20 cellular contexts compared by ENCODE assay signal in the genomic region with DNA sequence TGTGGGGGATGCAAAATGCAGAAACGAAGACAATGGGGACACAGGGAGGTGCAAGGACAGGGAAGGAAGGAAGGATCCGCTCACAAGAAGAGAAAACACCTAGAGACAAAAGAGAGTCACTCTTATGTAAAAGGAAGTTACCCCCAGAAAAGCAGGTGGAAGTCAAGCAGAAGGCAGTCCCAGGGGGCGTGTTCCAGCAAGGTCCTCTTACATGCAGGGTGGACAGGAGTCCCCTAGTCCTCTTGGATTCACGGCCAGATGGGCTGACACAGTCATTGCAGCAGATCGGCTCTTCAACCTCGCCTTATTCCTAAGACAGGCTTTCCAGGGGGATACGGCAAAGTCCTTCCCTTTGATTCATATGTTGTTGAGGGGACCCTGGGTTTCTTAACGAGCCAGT.
A peak's percentile ranks its signal among the peaks of the same experiment; 100 is the strongest.
DNase-seq lines count a peak whose midpoint lies in the region; ATAC-seq and TF ChIP-seq lines count a peak whose summit lies in the region.
"Had no signal": no experiment of that assay in that cellular context is flagged by ENCODE, and none has a peak within 500 bp of the region (broad histone marks: within the 10 kb centered on the region; RNA-seq: fewer than 3 reads in every experiment).

No MANE protein-coding gene starts in this region.

- intact Hi-C loops in mucosa of descending colon (cut with DNase I, micrococcal nuclease) (no loop called here), posterior vena cava (cut with DNase I) (no loop called here)

- H3K4me3 ChIP-seq in BLaER1, result no peak overlapping the region
- no peak overlapping the region for H3K4me3 ChIP-seq in mucosa of descending colon
- H3K4me3 ChIP-seq: tibial nerve had no signal

- no peaks in the 10 kb centered on the region for H3K36me3 Mint-ChIP-seq in brain

- H3K9me3 Mint-ChIP-seq in brain, result peaks cover 0 to 2% (median 0%) of the 10 kb centered on the region in 5 experiments
- H3K9me3 Mint-ChIP-seq: activated CD4-positive, alpha-beta memory T cell treated with anti-CD3 and anti-CD28 coated beads, Interleukin-2, amount 10 ng/mL, durations not matched to agents 7 days and 5 days; activated T-helper 17 cell treated with anti-CD3 and anti-CD28 coated beads, Interleukin-2, amount 50 U/mL, for 72 hours had no signal

- H3K4me1 Mint-ChIP-seq in brain, result peaks cover 72% of the 10 kb centered on the region

- ATAC-seq in mucosa of descending colon (peak; percentile 16), GM21786 (IDR thresholded peaks at IDR 0.05; ENCODE audit: unreplicated experiment) (no peak)
- ATAC-seq: activated T-helper 17 cell treated with anti-CD3 and anti-CD28 coated beads, Interleukin-2, amount 50 U/mL, for 72 hours had no signal

- DNase-seq in DMS53 treated with DMSO at 0.1 percent for 48 hours (lab: John Stamatoyannopoulos, UW; ENCODE audit: unreplicated experiment), result peak; percentile 25
- no peak for DNase-seq in mucosa of descending colon
- no peak for DNase-seq in NCI-H748 (lab: John Stamatoyannopoulos, UW; ENCODE audit: unreplicated experiment)
- DNase-seq in D341Med (ENCODE audit: low spot score), result no peak
- DNase-seq in posterior vena cava (ENCODE audit: low spot score), result no peak
- DNase-seq: activated CD4-positive, alpha-beta memory T cell treated with anti-CD3 and anti-CD28 coated beads, Interleukin-2, amount 10 ng/mL, durations not matched to agents 7 days and 5 days; cerebellar nuclear complex; DMS153; IMR-90; mesendoderm; NCI-H1092 treated with DMSO at 0.1 percent for 48 hours; NCI-H2171 treated with DMSO at 0.1 percent for 48 hours; NCI-H82; stimulated activated CD4-positive, alpha-beta T cell treated with anti-CD3 and anti-CD28 coated beads, Interleukin-2, amount 100 ng/mL, for 48 hours had no signal

- H3K36me3 ChIP-seq in BLaER1 (no peaks in the 10 kb centered on the region), mucosa of descending colon (ENCODE audit: low read depth) (no peaks in the 10 kb centered on the region)
- H3K36me3 ChIP-seq: tibial nerve had no signal

- no peak overlapping the region for H3K9ac ChIP-seq in BLaER1

- no peaks in the 10 kb centered on the region for H3K27me3 ChIP-seq in BLaER1
- H3K27me3 ChIP-seq: tibial nerve had no signal

- peak overlapping the region; percentile 59 to 80 (median 75) for H3K27ac Mint-ChIP-seq in brain
- H3K27ac Mint-ChIP-seq: activated CD4-positive, alpha-beta memory T cell treated with anti-CD3 and anti-CD28 coated beads, Interleukin-2, amount 10 ng/mL, durations not matched to agents 7 days and 5 days; activated T-helper 17 cell treated with anti-CD3 and anti-CD28 coated beads, Interleukin-2, amount 50 U/mL, for 72 hours; B cell had no signal

- H3K4me1 ChIP-seq in BLaER1, result peaks cover 14% of the 10 kb centered on the region
- H3K4me1 ChIP-seq in mucosa of descending colon (ENCODE audit: low read depth), result peaks cover 10% of the 10 kb centered on the region

- no peaks in the 10 kb centered on the region for H3K27me3 Mint-ChIP-seq in brain

- no peaks in the 10 kb centered on the region for H4K20me1 ChIP-seq in BLaER1

- H3K9me3 ChIP-seq in BLaER1, result peaks cover 10% of the 10 kb centered on the region
- H3K9me3 ChIP-seq in mucosa of descending colon, result no peaks in the 10 kb centered on the region
- H3K9me3 ChIP-seq: tibial nerve had no signal

- TF ChIP-seq CTCF in brain (conservative IDR thresholded peaks at IDR 0.05) (no peak), mucosa of descending colon (IDR thresholded peaks at IDR 0.05) (no peak)

- no peak overlapping the region for H3K27ac ChIP-seq in BLaER1
- H3K27ac ChIP-seq: tibial nerve had no signal

- H3K4me3 Mint-ChIP-seq in brain, result no peak overlapping the region
- H3K4me3 Mint-ChIP-seq: activated CD4-positive, alpha-beta memory T cell treated with anti-CD3 and anti-CD28 coated beads, Interleukin-2, amount 10 ng/mL, durations not matched to agents 7 days and 5 days; activated T-helper 17 cell treated with anti-CD3 and anti-CD28 coated beads, Interleukin-2, amount 50 U/mL, for 72 hours; B cell had no signal

- H3K4me2 ChIP-seq in BLaER1, result peak overlapping the region; percentile 22; the same call in 1 of the 2 replicates
